In the genomic region with DNA sequence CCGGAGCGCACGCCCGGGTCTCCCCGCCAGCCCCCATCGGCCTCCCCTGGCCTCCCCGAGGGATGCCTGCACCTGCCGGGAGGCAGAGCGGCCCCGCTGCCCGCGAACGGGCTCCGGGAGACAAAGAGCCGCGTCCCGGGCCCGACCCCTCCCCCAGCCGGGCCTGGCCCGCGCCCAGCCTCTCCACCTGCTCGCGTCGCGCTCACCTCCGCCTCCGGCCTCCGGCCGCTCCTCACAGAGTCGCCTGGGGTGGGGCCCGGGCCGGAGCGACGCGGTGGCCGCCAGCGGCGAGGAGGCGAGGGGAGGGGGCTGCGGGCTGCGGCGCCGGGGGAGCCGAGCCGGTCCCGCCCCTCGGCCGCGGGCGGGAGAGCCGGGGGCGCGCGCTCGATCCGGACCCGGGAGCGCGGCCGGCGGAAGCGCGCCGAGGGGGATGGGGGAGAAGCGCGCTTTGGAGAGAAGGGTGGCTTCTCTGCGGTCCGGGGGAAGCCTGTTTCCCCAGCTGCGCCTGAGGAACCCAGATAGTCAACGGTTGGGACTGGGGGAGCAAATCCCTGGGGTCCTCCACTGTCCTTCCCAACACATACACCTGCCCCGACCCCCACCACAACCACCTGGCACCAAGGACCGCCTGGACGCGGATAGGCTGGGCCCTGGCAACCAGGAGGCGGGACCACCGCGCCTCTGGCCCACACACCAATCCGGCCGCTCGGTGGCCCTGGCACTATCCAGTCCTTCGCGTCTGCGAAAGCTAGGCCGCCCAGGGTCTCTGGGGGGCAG, we compare ENCODE assay signal across 1 cellular context.
TF ChIP-seq lines count a peak whose summit lies in the region.

A gene (minus strand): TSS at position 311 of the 777 bp plus-strand sequence. CDS start 701 bp downstream, outside the sequence.

TF ChIP-seq in HEK293, 187 proteins besides CTCF, POLR2A, EP300 and RAD21 (continued from another document):
- TF ChIP-seq, protein P1, sequence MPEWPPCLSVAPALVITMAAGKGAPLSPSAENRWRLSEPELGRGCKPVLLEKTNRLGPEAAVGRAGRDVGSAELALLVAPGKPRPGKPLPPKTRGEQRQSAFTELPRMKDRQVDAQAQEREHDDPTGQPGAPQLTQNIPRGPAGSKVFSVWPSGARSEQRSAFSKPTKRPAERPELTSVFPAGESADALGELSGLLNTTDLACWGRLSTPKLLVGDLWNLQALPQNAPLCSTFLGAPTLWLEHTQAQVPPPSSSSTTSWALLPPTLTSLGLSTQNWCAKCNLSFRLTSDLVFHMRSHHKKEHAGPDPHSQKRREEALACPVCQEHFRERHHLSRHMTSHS (tag by site-specific recombination; IDR thresholded peaks at IDR 0.05) = no peak
- TF ChIP-seq SP3 (tag by site-specific recombination; IDR thresholded peaks at IDR 0.05) (peak; percentile 49), ZFP3 (tag by site-specific recombination; IDR thresholded peaks at IDR 0.05; ENCODE audit: low read depth) (no peak), ZNF350 (tag by site-specific recombination; IDR thresholded peaks at IDR 0.05) (no peak), ZNF514 (tag by site-specific recombination; IDR thresholded peaks at IDR 0.05) (no peak), ZNF571 (tag by site-specific recombination; IDR thresholded peaks at IDR 0.05) (no peak), ZNF214 (tag by site-specific recombination; IDR thresholded peaks at IDR 0.05; ENCODE audit: borderline replicate concordance) (no peak), ZNF561 (tag by site-specific recombination; IDR thresholded peaks at IDR 0.05; ENCODE audit: borderline replicate concordance) (no peak), ZSCAN30 (tag by site-specific recombination; IDR thresholded peaks at IDR 0.05) (no peak), ZNF24 (tag by site-specific recombination; IDR thresholded peaks at IDR 0.05) (no peak), HOXC10 (CRISPR knock-in tag; IDR thresholded peaks at IDR 0.05) (no peak), ZNF121 (tag by site-specific recombination; IDR thresholded peaks at IDR 0.05) (no peak), ZNF768 (tag by site-specific recombination; IDR thresholded peaks at IDR 0.05) (no peak), ZBTB7A (tag by site-specific recombination; IDR thresholded peaks at IDR 0.05; ENCODE audit: low read depth) (no peak), ZBTB17 (tag by site-specific recombination; IDR thresholded peaks at IDR 0.05) (peak; percentile 39; the same call in 1 of the 2 replicates), ZNF184 (tag by site-specific recombination; IDR thresholded peaks at IDR 0.05) (0 out of 2 replicates have a peak, but pooled peaks have one; percentile 21), WT1 (tag by site-specific recombination; IDR thresholded peaks at IDR 0.05) (no peak)
- TF ChIP-seq, protein P2, sequence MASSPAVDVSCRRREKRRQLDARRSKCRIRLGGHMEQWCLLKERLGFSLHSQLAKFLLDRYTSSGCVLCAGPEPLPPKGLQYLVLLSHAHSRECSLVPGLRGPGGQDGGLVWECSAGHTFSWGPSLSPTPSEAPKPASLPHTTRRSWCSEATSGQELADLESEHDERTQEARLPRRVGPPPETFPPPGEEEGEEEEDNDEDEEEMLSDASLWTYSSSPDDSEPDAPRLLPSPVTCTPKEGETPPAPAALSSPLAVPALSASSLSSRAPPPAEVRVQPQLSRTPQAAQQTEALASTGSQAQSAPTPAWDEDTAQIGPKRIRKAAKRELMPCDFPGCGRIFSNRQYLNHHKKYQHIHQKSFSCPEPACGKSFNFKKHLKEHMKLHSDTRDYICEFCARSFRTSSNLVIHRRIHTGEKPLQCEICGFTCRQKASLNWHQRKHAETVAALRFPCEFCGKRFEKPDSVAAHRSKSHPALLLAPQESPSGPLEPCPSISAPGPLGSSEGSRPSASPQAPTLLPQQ (tag by site-specific recombination; IDR thresholded peaks at IDR 0.05) = 0 out of 2 replicates have a peak, but pooled peaks have one; percentile 13
- TF ChIP-seq, protein P3, sequence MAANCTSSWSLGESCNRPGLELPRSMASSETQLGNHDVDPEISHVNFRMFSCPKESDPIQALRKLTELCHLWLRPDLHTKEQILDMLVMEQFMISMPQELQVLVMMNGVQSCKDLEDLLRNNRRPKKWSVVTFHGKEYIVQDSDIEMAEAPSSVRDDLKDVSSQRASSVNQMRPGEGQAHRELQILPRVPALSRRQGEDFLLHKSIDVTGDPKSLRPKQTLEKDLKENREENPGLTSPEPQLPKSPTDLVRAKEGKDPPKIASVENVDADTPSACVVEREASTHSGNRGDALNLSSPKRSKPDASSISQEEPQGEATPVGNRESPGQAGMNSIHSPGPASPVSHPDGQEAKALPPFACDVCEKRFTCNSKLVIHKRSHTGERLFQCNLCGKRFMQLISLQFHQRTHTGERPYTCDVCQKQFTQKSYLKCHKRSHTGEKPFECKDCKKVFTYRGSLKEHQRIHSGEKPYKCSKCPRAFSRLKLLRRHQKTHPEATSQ (tag by site-specific recombination; IDR thresholded peaks at IDR 0.05) = no peak
- TF ChIP-seq, protein P4, sequence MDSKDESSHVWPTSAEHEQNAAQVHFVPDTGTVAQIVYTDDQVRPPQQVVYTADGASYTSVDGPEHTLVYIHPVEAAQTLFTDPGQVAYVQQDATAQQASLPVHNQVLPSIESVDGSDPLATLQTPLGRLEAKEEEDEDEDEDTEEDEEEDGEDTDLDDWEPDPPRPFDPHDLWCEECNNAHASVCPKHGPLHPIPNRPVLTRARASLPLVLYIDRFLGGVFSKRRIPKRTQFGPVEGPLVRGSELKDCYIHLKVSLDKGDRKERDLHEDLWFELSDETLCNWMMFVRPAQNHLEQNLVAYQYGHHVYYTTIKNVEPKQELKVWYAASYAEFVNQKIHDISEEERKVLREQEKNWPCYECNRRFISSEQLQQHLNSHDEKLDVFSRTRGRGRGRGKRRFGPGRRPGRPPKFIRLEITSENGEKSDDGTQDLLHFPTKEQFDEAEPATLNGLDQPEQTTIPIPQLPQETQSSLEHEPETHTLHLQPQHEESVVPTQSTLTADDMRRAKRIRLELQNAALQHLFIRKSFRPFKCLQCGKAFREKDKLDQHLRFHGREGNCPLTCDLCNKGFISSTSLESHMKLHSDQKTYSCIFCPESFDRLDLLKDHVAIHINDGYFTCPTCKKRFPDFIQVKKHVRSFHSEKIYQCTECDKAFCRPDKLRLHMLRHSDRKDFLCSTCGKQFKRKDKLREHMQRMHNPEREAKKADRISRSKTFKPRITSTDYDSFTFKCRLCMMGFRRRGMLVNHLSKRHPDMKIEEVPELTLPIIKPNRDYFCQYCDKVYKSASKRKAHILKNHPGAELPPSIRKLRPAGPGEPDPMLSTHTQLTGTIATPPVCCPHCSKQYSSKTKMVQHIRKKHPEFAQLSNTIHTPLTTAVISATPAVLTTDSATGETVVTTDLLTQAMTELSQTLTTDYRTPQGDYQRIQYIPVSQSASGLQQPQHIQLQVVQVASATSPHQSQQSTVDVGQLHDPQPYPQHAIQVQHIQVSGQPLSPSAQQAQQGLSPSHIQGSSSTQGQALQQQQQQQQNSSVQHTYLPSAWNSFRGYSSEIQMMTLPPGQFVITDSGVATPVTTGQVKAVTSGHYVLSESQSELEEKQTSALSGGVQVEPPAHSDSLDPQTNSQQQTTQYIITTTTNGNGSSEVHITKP (tag by site-specific recombination; IDR thresholded peaks at IDR 0.05) = peak; percentile 91
- TF ChIP-seq, protein P5, sequence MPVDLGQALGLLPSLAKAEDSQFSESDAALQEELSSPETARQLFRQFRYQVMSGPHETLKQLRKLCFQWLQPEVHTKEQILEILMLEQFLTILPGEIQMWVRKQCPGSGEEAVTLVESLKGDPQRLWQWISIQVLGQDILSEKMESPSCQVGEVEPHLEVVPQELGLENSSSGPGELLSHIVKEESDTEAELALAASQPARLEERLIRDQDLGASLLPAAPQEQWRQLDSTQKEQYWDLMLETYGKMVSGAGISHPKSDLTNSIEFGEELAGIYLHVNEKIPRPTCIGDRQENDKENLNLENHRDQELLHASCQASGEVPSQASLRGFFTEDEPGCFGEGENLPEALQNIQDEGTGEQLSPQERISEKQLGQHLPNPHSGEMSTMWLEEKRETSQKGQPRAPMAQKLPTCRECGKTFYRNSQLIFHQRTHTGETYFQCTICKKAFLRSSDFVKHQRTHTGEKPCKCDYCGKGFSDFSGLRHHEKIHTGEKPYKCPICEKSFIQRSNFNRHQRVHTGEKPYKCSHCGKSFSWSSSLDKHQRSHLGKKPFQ (tag by site-specific recombination; IDR thresholded peaks at IDR 0.05) = no peak
